In genomic region chr19:41877490-41877876, GRCh38 we compare ENCODE assay signal across 1 cellular context.
TF ChIP-seq lines count a peak whose summit lies in the region.

No MANE protein-coding gene starts in this region.

TF ChIP-seq in GM12878, 131 proteins besides CTCF, POLR2A, EP300 and RAD21 (continues in another document):
- TF ChIP-seq EGR1 (IDR thresholded peaks at IDR 0.05; ENCODE audit: borderline replicate concordance in 1 of 2, low read depth in 2 of 2, low read length in 2 of 2) (no peak), POLR2AphosphoS2 (IDR thresholded peaks at IDR 0.05; ENCODE audit: low read depth, low read length) (0 out of 2 replicates have a peak, but pooled peaks have one; percentile 4), SP1 (IDR thresholded peaks at IDR 0.05; ENCODE audit: low read depth, low read length) (no peak), SMARCA5 (IDR thresholded peaks at IDR 0.05) (no peak), ATF2 (IDR thresholded peaks at IDR 0.05; ENCODE audit: low read length) (no peak), TARDBP (IDR thresholded peaks at IDR 0.05; ENCODE audit: borderline replicate concordance) (no peak), RCOR1 (conservative IDR thresholded peaks at IDR 0.05; ENCODE audit: low read depth, low read length) (0 out of 2 replicates have a peak, but pooled peaks have one; percentile 3), JUNB (IDR thresholded peaks at IDR 0.05) (no peak), MEF2B (IDR thresholded peaks at IDR 0.05; ENCODE audit: partially characterized antibody, poor library complexity, severe bottlenecking) (no peak), PML (IDR thresholded peaks at IDR 0.05; ENCODE audit: low read length) (peak; percentile 70; the same call in 1 of the 2 replicates), MAX (IDR thresholded peaks at IDR 0.05; ENCODE audit: low read depth, low read length) (no peak), ZZZ3 (IDR thresholded peaks at IDR 0.05; ENCODE audit: control insufficient read depth, insufficient read length, low read depth) (no peak), CREM (IDR thresholded peaks at IDR 0.05; ENCODE audit: low read depth) (no peak; the same call in 1 of the 2 replicates), KDM1A (IDR thresholded peaks at IDR 0.05; ENCODE audit: borderline replicate concordance) (no peak), TCF3 (IDR thresholded peaks at IDR 0.05; ENCODE audit: borderline replicate concordance, insufficient read depth, low read depth, low read length) (peak; percentile 43; the same call in 1 of the 2 replicates), ATF7 (IDR thresholded peaks at IDR 0.05; ENCODE audit: low read depth) (no peak), FOXM1 (IDR thresholded peaks at IDR 0.05; ENCODE audit: low read depth, low read length) (no peak), STAT1 (conservative IDR thresholded peaks at IDR 0.05) (no peak), NR2C1 (IDR thresholded peaks at IDR 0.05) (no peak), NFYA (IDR thresholded peaks at IDR 0.05; ENCODE audit: borderline replicate concordance, low read depth, low read length) (no peak), BCL11A (IDR thresholded peaks at IDR 0.05; ENCODE audit: low read depth, low read length) (no peak), SPI1 (IDR thresholded peaks at IDR 0.05; ENCODE audit: borderline replicate concordance, insufficient read depth, low read depth, low read length) (no peak), SMAD1 (IDR thresholded peaks at IDR 0.05; ENCODE audit: low read depth, partially characterized antibody) (peak; percentile 14), IKZF2 (IDR thresholded peaks at IDR 0.05) (no peak), SREBF1 (IDR thresholded peaks at IDR 0.05; ENCODE audit: low read length) (no peak), NFXL1 (IDR thresholded peaks at IDR 0.05; ENCODE audit: borderline replicate concordance) (no peak), NR2C2 (IDR thresholded peaks at IDR 0.05; ENCODE audit: borderline replicate concordance, control insufficient read depth, insufficient read length, low read depth) (no peak), DPF2 (IDR thresholded peaks at IDR 0.05) (no peak), ZBTB33 (IDR thresholded peaks at IDR 0.05) (no peak), ZNF207 (IDR thresholded peaks at IDR 0.05; ENCODE audit: borderline replicate concordance) (no peak), CEBPB (IDR thresholded peaks at IDR 0.05; ENCODE audit: borderline replicate concordance in 1 of 2, low read depth in 2 of 2, low read length in 2 of 2) (no peak), POLR2AphosphoS5 (IDR thresholded peaks at IDR 0.05; ENCODE audit: low read length) (no peak; the same call in 1 of the 2 replicates), STAT3 (IDR thresholded peaks at IDR 0.05; ENCODE audit: low read depth, low read length) (no peak), USF1 (IDR thresholded peaks at IDR 0.05; ENCODE audit: borderline replicate concordance, extremely low read length, insufficient read depth, low read depth, low read length) (no peak), IRF3 (IDR thresholded peaks at IDR 0.05) (no peak), PRDM15 (CRISPR knock-in tag; IDR thresholded peaks at IDR 0.05) (no peak; the same call in 1 of the 2 replicates), CHD1 (IDR thresholded peaks at IDR 0.05; ENCODE audit: low read depth, low read length) (peak; percentile 67; the same call in 1 of the 2 replicates)
- TF ChIP-seq, protein P1, sequence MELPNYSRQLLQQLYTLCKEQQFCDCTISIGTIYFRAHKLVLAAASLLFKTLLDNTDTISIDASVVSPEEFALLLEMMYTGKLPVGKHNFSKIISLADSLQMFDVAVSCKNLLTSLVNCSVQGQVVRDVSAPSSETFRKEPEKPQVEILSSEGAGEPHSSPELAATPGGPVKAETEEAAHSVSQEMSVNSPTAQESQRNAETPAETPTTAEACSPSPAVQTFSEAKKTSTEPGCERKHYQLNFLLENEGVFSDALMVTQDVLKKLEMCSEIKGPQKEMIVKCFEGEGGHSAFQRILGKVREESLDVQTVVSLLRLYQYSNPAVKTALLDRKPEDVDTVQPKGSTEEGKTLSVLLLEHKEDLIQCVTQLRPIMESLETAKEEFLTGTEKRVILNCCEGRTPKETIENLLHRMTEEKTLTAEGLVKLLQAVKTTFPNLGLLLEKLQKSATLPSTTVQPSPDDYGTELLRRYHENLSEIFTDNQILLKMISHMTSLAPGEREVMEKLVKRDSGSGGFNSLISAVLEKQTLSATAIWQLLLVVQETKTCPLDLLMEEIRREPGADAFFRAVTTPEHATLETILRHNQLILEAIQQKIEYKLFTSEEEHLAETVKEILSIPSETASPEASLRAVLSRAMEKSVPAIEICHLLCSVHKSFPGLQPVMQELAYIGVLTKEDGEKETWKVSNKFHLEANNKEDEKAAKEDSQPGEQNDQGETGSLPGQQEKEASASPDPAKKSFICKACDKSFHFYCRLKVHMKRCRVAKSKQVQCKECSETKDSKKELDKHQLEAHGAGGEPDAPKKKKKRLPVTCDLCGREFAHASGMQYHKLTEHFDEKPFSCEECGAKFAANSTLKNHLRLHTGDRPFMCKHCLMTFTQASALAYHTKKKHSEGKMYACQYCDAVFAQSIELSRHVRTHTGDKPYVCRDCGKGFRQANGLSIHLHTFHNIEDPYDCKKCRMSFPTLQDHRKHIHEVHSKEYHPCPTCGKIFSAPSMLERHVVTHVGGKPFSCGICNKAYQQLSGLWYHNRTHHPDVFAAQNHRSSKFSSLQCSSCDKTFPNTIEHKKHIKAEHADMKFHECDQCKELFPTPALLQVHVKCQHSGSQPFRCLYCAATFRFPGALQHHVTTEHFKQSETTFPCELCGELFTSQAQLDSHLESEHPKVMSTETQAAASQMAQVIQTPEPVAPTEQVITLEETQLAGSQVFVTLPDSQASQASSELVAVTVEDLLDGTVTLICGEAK (IDR thresholded peaks at IDR 0.05; ENCODE audit: borderline replicate concordance), result no peak
- TF ChIP-seq, protein P2, sequence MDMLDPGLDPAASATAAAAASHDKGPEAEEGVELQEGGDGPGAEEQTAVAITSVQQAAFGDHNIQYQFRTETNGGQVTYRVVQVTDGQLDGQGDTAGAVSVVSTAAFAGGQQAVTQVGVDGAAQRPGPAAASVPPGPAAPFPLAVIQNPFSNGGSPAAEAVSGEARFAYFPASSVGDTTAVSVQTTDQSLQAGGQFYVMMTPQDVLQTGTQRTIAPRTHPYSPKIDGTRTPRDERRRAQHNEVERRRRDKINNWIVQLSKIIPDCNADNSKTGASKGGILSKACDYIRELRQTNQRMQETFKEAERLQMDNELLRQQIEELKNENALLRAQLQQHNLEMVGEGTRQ (IDR thresholded peaks at IDR 0.05; ENCODE audit: borderline replicate concordance, low read depth, low read length), result no peak
- TF ChIP-seq, protein P3, sequence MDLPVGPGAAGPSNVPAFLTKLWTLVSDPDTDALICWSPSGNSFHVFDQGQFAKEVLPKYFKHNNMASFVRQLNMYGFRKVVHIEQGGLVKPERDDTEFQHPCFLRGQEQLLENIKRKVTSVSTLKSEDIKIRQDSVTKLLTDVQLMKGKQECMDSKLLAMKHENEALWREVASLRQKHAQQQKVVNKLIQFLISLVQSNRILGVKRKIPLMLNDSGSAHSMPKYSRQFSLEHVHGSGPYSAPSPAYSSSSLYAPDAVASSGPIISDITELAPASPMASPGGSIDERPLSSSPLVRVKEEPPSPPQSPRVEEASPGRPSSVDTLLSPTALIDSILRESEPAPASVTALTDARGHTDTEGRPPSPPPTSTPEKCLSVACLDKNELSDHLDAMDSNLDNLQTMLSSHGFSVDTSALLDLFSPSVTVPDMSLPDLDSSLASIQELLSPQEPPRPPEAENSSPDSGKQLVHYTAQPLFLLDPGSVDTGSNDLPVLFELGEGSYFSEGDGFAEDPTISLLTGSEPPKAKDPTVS (IDR thresholded peaks at IDR 0.05; ENCODE audit: low read depth, low read length), result no peak
- TF ChIP-seq, protein P4, sequence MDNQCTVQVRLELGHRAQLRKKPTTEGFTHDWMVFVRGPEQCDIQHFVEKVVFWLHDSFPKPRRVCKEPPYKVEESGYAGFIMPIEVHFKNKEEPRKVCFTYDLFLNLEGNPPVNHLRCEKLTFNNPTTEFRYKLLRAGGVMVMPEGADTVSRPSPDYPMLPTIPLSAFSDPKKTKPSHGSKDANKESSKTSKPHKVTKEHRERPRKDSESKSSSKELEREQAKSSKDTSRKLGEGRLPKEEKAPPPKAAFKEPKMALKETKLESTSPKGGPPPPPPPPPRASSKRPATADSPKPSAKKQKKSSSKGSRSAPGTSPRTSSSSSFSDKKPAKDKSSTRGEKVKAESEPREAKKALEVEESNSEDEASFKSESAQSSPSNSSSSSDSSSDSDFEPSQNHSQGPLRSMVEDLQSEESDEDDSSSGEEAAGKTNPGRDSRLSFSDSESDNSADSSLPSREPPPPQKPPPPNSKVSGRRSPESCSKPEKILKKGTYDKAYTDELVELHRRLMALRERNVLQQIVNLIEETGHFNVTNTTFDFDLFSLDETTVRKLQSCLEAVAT (IDR thresholded peaks at IDR 0.05), result peak; percentile 79
- TF ChIP-seq, protein P5, sequence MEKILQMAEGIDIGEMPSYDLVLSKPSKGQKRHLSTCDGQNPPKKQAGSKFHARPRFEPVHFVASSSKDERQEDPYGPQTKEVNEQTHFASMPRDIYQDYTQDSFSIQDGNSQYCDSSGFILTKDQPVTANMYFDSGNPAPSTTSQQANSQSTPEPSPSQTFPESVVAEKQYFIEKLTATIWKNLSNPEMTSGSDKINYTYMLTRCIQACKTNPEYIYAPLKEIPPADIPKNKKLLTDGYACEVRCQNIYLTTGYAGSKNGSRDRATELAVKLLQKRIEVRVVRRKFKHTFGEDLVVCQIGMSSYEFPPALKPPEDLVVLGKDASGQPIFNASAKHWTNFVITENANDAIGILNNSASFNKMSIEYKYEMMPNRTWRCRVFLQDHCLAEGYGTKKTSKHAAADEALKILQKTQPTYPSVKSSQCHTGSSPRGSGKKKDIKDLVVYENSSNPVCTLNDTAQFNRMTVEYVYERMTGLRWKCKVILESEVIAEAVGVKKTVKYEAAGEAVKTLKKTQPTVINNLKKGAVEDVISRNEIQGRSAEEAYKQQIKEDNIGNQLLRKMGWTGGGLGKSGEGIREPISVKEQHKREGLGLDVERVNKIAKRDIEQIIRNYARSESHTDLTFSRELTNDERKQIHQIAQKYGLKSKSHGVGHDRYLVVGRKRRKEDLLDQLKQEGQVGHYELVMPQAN (conservative IDR thresholded peaks at IDR 0.05), result no peak
